In genomic region chr11:9347100-9347499, GRCh38 we compare ENCODE assay signal across 1 cellular context.
TF ChIP-seq lines count a peak whose summit lies in the region.

No MANE protein-coding gene starts in this region.

TF ChIP-seq in K562, 482 proteins besides CTCF, POLR2A, EP300 and RAD21 (continues in another document):
- TF ChIP-seq FOXP1 (CRISPR knock-in tag; IDR thresholded peaks at IDR 0.05) (no peak), PRMT5 (CRISPR knock-in tag; IDR thresholded peaks at IDR 0.05) (no peak), ZBTB8A (IDR thresholded peaks at IDR 0.05; ENCODE audit: partially characterized antibody) (no peak), CHD4 (IDR thresholded peaks at IDR 0.05; ENCODE audit: insufficient read depth, insufficient replicate concordance, low read depth, low read length, poor library complexity, severe bottlenecking) (no peak), ZNF134 (CRISPR knock-in tag; conservative IDR thresholded peaks at IDR 0.05) (no peak), HOXB6 (CRISPR knock-in tag; IDR thresholded peaks at IDR 0.05; ENCODE audit: borderline replicate concordance) (no peak), ZC3H4 (CRISPR knock-in tag; IDR thresholded peaks at IDR 0.05; ENCODE audit: borderline replicate concordance) (no peak), ZNF518B (CRISPR knock-in tag; IDR thresholded peaks at IDR 0.05) (no peak), ZBTB17 (CRISPR knock-in tag; IDR thresholded peaks at IDR 0.05) (no peak), FIP1L1 (IDR thresholded peaks at IDR 0.05; ENCODE audit: low read depth, low read length, poor library complexity, severe bottlenecking) (no peak), NCOR1 (IDR thresholded peaks at IDR 0.05) (no peak), MGA (IDR thresholded peaks at IDR 0.05) (peak; percentile 81), NRF1 (conservative IDR thresholded peaks at IDR 0.05 in 1 of 2, IDR thresholded peaks at IDR 0.05 in 1 of 2) (no peak), KDM1A (IDR thresholded peaks at IDR 0.05) (no peak), EZH2 (IDR thresholded peaks at IDR 0.05; ENCODE audit: borderline replicate concordance, low read depth, low read length) (no peak), LEF1 (IDR thresholded peaks at IDR 0.05) (peak; percentile 52; the same call in 1 of the 2 replicates), ZNF140 (CRISPR knock-in tag; IDR thresholded peaks at IDR 0.05) (no peak), ESRRA (IDR thresholded peaks at IDR 0.05; ENCODE audit: borderline replicate concordance, low read depth) (peak; percentile 83; the same call in 1 of the 2 replicates), JUND (IDR thresholded peaks at IDR 0.05; ENCODE audit: borderline replicate concordance, low read depth, low read length) (0 out of 2 replicates have a peak, but pooled peaks have one; percentile 21), JUND (tag; IDR thresholded peaks at IDR 0.05; ENCODE audit: borderline replicate concordance, low read depth, low read length) (peak; percentile 26; the same call in 1 of the 3 replicates), ZNF551 (CRISPR knock-in tag; IDR thresholded peaks at IDR 0.05) (no peak), TCF3 (CRISPR knock-in tag; IDR thresholded peaks at IDR 0.05) (no peak; the same call in 1 of the 2 replicates), HMG20B (CRISPR knock-in tag; IDR thresholded peaks at IDR 0.05) (no peak), NFATC3 (IDR thresholded peaks at IDR 0.05) (no peak), HDAC1 (IDR thresholded peaks at IDR 0.05) (peak in 1 of 2 experiments; percentile 84; a peak in 2 of 4 replicates), HBP1 (CRISPR knock-in tag; IDR thresholded peaks at IDR 0.05) (no peak), ZKSCAN1 (IDR thresholded peaks at IDR 0.05; ENCODE audit: low read depth, low read length) (no peak), ATF1 (CRISPR knock-in tag; IDR thresholded peaks at IDR 0.05) (no peak), ATF1 (tag; IDR thresholded peaks at IDR 0.05) (0 out of 2 replicates have a peak, but pooled peaks have one; percentile 7), ZNF197 (CRISPR knock-in tag; IDR thresholded peaks at IDR 0.05; ENCODE audit: low read depth) (no peak), MCM2 (IDR thresholded peaks at IDR 0.05; ENCODE audit: low read depth) (no peak), MCM5 (IDR thresholded peaks at IDR 0.05; ENCODE audit: low read depth) (no peak), TAF15 (IDR thresholded peaks at IDR 0.05; ENCODE audit: low read depth, low read length) (no peak), ZNF24 (IDR thresholded peaks at IDR 0.05) (peak; percentile 89)
- TF ChIP-seq, protein P1, sequence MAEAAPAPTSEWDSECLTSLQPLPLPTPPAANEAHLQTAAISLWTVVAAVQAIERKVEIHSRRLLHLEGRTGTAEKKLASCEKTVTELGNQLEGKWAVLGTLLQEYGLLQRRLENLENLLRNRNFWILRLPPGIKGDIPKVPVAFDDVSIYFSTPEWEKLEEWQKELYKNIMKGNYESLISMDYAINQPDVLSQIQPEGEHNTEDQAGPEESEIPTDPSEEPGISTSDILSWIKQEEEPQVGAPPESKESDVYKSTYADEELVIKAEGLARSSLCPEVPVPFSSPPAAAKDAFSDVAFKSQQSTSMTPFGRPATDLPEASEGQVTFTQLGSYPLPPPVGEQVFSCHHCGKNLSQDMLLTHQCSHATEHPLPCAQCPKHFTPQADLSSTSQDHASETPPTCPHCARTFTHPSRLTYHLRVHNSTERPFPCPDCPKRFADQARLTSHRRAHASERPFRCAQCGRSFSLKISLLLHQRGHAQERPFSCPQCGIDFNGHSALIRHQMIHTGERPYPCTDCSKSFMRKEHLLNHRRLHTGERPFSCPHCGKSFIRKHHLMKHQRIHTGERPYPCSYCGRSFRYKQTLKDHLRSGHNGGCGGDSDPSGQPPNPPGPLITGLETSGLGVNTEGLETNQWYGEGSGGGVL (CRISPR knock-in tag; IDR thresholded peaks at IDR 0.05): no peak
- TF ChIP-seq, protein P2, sequence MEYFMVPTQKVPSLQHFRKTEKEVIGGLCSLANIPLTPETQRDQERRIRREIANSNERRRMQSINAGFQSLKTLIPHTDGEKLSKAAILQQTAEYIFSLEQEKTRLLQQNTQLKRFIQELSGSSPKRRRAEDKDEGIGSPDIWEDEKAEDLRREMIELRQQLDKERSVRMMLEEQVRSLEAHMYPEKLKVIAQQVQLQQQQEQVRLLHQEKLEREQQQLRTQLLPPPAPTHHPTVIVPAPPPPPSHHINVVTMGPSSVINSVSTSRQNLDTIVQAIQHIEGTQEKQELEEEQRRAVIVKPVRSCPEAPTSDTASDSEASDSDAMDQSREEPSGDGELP (CRISPR knock-in tag; IDR thresholded peaks at IDR 0.05; ENCODE audit: borderline replicate concordance): no peak
- TF ChIP-seq, protein P3, sequence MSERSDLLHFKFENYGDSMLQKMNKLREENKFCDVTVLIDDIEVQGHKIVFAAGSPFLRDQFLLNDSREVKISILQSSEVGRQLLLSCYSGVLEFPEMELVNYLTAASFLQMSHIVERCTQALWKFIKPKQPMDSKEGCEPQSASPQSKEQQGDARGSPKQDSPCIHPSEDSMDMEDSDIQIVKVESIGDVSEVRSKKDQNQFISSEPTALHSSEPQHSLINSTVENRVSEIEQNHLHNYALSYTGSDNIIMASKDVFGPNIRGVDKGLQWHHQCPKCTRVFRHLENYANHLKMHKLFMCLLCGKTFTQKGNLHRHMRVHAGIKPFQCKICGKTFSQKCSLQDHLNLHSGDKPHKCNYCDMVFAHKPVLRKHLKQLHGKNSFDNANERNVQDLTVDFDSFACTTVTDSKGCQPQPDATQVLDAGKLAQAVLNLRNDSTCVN (CRISPR knock-in tag; IDR thresholded peaks at IDR 0.05): no peak
- TF ChIP-seq, protein P4, sequence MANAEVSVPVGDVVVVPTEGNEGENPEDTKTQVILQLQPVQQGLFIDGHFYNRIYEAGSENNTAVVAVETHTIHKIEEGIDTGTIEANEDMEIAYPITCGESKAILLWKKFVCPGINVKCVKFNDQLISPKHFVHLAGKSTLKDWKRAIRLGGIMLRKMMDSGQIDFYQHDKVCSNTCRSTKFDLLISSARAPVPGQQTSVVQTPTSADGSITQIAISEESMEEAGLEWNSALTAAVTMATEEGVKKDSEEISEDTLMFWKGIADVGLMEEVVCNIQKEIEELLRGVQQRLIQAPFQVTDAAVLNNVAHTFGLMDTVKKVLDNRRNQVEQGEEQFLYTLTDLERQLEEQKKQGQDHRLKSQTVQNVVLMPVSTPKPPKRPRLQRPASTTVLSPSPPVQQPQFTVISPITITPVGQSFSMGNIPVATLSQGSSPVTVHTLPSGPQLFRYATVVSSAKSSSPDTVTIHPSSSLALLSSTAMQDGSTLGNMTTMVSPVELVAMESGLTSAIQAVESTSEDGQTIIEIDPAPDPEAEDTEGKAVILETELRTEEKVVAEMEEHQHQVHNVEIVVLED (CRISPR knock-in tag; IDR thresholded peaks at IDR 0.05): no peak
- TF ChIP-seq, protein P5, sequence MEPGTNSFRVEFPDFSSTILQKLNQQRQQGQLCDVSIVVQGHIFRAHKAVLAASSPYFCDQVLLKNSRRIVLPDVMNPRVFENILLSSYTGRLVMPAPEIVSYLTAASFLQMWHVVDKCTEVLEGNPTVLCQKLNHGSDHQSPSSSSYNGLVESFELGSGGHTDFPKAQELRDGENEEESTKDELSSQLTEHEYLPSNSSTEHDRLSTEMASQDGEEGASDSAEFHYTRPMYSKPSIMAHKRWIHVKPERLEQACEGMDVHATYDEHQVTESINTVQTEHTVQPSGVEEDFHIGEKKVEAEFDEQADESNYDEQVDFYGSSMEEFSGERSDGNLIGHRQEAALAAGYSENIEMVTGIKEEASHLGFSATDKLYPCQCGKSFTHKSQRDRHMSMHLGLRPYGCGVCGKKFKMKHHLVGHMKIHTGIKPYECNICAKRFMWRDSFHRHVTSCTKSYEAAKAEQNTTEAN (CRISPR knock-in tag; IDR thresholded peaks at IDR 0.05): no peak
